1 cellular context compared by ENCODE assay signal in genomic region chr9:37465249-37466036, GRCh38.
A peak's percentile ranks its signal among the peaks of the same experiment; 100 is the strongest.
TF ChIP-seq lines count a peak whose summit lies in the region.

Gene ZBTB5 (minus strand): TSS chr9:37465450. CDS start chr9:37442551, 22,899 bp downstream.

TF ChIP-seq in K562, 482 proteins besides CTCF, POLR2A, EP300 and RAD21 (continued from another document and continues in another):
- TF ChIP-seq CREBBP (IDR thresholded peaks at IDR 0.05; ENCODE audit: low read depth, low read length) (no peak), CGGBP1 (CRISPR knock-in tag; IDR thresholded peaks at IDR 0.05) (peak; percentile 82), KLF16 (IDR thresholded peaks at IDR 0.05) (no peak), CC2D1A (IDR thresholded peaks at IDR 0.05) (peak; percentile 70; the same call in 1 of the 2 replicates), TRIM28 (IDR thresholded peaks at IDR 0.05) (no peak), YY1 (IDR thresholded peaks at IDR 0.05; ENCODE audit: borderline replicate concordance in 1 of 3, control insufficient read depth in 1 of 3, extremely low read depth in 1 of 3, insufficient read depth in 3 of 3, insufficient read length in 1 of 3, insufficient replicate concordance in 2 of 3, low read depth in 1 of 3, low read length in 2 of 3) (peak in 1 of 3 experiments; percentile 71), ZFP1 (CRISPR knock-in tag; IDR thresholded peaks at IDR 0.05) (no peak), SRSF3 (IDR thresholded peaks at IDR 0.05; ENCODE audit: insufficient read depth, low read length) (no peak), E2F6 (IDR thresholded peaks at IDR 0.05; ENCODE audit: borderline replicate concordance in 1 of 2, extremely low read depth in 1 of 2, insufficient read depth in 1 of 2, insufficient read length in 1 of 2, low read depth in 1 of 2, low read length in 1 of 2, poor library complexity in 1 of 2, severe bottlenecking in 1 of 2) (peak; percentile 86 to 91), HBP1 (CRISPR knock-in tag; IDR thresholded peaks at IDR 0.05) (no peak), EGR1 (conservative IDR thresholded peaks at IDR 0.05) (peak; percentile 42; the same call in 1 of the 2 replicates), EZH2 (IDR thresholded peaks at IDR 0.05; ENCODE audit: borderline replicate concordance, low read depth, low read length) (no peak), ZBTB8A (IDR thresholded peaks at IDR 0.05; ENCODE audit: partially characterized antibody) (no peak), SUPT5H (IDR thresholded peaks at IDR 0.05) (no peak; the same call in none of the 2 replicates), TRIM25 (IDR thresholded peaks at IDR 0.05; ENCODE audit: borderline replicate concordance) (no peak), ZNF511 (CRISPR knock-in tag; IDR thresholded peaks at IDR 0.05) (no peak), SETDB1 (IDR thresholded peaks at IDR 0.05; ENCODE audit: low read length) (no peak), RBM15 (IDR thresholded peaks at IDR 0.05; ENCODE audit: insufficient read depth, low read length) (no peak), SMAD3 (CRISPR knock-in tag; conservative IDR thresholded peaks at IDR 0.05) (no peak), RBFOX2 (IDR thresholded peaks at IDR 0.05; ENCODE audit: low read depth, low read length) (peak; percentile 46), ATF4 (CRISPR knock-in tag; IDR thresholded peaks at IDR 0.05) (no peak), BCL6 (CRISPR knock-in tag; IDR thresholded peaks at IDR 0.05) (no peak), MGA (IDR thresholded peaks at IDR 0.05) (no peak), BRCA1 (IDR thresholded peaks at IDR 0.05) (no peak), BRCA1 (CRISPR knock-in tag; IDR thresholded peaks at IDR 0.05) (no peak), MYNN (IDR thresholded peaks at IDR 0.05) (no peak), MYNN (CRISPR knock-in tag; IDR thresholded peaks at IDR 0.05) (no peak), POLR2H (tag; IDR thresholded peaks at IDR 0.05; ENCODE audit: low read depth) (no peak), TCF3 (CRISPR knock-in tag; IDR thresholded peaks at IDR 0.05) (no peak), MYBL2 (IDR thresholded peaks at IDR 0.05; ENCODE audit: low read depth) (no peak), MYBL2 (CRISPR knock-in tag; IDR thresholded peaks at IDR 0.05; ENCODE audit: borderline replicate concordance) (no peak), LEF1 (IDR thresholded peaks at IDR 0.05) (no peak), THRAP3 (IDR thresholded peaks at IDR 0.05; ENCODE audit: borderline replicate concordance) (no peak), CEBPB (tag; IDR thresholded peaks at IDR 0.05) (0 out of 2 replicates have a peak, but pooled peaks have one; percentile 23), NFIC (IDR thresholded peaks at IDR 0.05) (no peak), ZNF124 (CRISPR knock-in tag; IDR thresholded peaks at IDR 0.05) (no peak), NR2F6 (CRISPR knock-in tag; IDR thresholded peaks at IDR 0.05) (no peak), HDGF (IDR thresholded peaks at IDR 0.05) (no peak), MTA3 (IDR thresholded peaks at IDR 0.05; ENCODE audit: borderline replicate concordance) (no peak; the same call in 1 of the 2 replicates), E2F5 (CRISPR knock-in tag; IDR thresholded peaks at IDR 0.05) (no peak), MEF2D (tag; conservative IDR thresholded peaks at IDR 0.05; ENCODE audit: low read depth) (no peak), ZBTB12 (CRISPR knock-in tag; IDR thresholded peaks at IDR 0.05) (peak; percentile 86), ID3 (CRISPR knock-in tag; IDR thresholded peaks at IDR 0.05) (no peak), ID3 (tag; IDR thresholded peaks at IDR 0.05) (no peak), TEAD1 (CRISPR knock-in tag; IDR thresholded peaks at IDR 0.05) (peak in 1 of 2 experiments; percentile 5; a peak in 2 of 4 replicates), NFXL1 (CRISPR knock-in tag; IDR thresholded peaks at IDR 0.05) (no peak), ZSCAN32 (CRISPR knock-in tag; IDR thresholded peaks at IDR 0.05) (no peak; the same call in 1 of the 2 replicates), JUN (IDR thresholded peaks at IDR 0.05; ENCODE audit: borderline replicate concordance, low read depth, low read length) (peak; percentile 82), JUN (CRISPR knock-in tag; IDR thresholded peaks at IDR 0.05; ENCODE audit: borderline replicate concordance) (0 out of 2 replicates have a peak, but pooled peaks have one; percentile 5), XRCC3 (IDR thresholded peaks at IDR 0.05) (no peak)
